Comparison of ENCODE assay signal across 1 cellular context in the genomic region with DNA sequence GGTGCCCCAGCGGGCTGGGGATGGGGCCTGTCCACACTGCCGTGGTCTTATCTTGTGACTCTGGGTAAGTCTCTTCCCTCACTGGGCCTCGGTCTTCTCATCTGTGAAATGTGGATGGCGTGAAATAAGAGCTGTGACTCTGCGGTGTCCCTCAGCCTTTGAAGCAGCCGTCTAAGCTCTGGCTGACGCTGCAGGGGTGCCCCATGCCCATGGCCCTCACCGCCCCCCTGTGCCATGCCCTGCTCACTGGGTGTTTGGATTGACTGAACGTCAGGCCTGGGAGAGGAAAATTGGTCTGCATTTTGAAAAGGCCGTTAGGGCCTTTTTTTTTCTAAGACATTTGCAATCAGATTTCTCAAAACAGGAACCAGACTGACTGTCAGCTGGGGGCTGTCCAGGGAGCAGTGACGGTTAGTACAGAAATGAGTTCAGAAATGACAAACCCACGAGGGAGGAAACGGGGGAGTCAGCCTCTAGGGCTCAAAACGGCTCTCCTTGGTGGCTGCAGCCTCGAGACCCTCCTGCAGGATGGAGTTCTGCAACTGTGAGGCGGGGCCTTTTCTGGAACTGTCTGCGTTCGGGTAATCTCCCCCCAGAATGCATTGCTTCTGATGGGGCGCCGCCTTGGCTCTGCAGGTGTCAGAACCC.
TF ChIP-seq lines count a peak whose summit lies in the region.

No MANE protein-coding gene starts in this region.

TF ChIP-seq in WTC11, 78 proteins besides CTCF, POLR2A, EP300 and RAD21:
- TF ChIP-seq PREB (CRISPR knock-in tag; IDR thresholded peaks at IDR 0.05; ENCODE audit: borderline replicate concordance): no peak
- no peak for TF ChIP-seq MYBL2 (CRISPR knock-in tag; IDR thresholded peaks at IDR 0.05)
- TF ChIP-seq SMAD4 (CRISPR knock-in tag; IDR thresholded peaks at IDR 0.05): no peak
- no peak for TF ChIP-seq GABPB1 (CRISPR knock-in tag; IDR thresholded peaks at IDR 0.05)
- TF ChIP-seq, protein P1, sequence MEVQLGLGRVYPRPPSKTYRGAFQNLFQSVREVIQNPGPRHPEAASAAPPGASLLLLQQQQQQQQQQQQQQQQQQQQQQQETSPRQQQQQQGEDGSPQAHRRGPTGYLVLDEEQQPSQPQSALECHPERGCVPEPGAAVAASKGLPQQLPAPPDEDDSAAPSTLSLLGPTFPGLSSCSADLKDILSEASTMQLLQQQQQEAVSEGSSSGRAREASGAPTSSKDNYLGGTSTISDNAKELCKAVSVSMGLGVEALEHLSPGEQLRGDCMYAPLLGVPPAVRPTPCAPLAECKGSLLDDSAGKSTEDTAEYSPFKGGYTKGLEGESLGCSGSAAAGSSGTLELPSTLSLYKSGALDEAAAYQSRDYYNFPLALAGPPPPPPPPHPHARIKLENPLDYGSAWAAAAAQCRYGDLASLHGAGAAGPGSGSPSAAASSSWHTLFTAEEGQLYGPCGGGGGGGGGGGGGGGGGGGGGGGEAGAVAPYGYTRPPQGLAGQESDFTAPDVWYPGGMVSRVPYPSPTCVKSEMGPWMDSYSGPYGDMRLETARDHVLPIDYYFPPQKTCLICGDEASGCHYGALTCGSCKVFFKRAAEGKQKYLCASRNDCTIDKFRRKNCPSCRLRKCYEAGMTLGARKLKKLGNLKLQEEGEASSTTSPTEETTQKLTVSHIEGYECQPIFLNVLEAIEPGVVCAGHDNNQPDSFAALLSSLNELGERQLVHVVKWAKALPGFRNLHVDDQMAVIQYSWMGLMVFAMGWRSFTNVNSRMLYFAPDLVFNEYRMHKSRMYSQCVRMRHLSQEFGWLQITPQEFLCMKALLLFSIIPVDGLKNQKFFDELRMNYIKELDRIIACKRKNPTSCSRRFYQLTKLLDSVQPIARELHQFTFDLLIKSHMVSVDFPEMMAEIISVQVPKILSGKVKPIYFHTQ (CRISPR knock-in tag; IDR thresholded peaks at IDR 0.05): no peak
- no peak for TF ChIP-seq ZNF219 (CRISPR knock-in tag; IDR thresholded peaks at IDR 0.05; ENCODE audit: borderline replicate concordance)
- TF ChIP-seq TEAD4 (CRISPR knock-in tag; IDR thresholded peaks at IDR 0.05): no peak
- no peak for TF ChIP-seq ZNF263 (CRISPR knock-in tag; IDR thresholded peaks at IDR 0.05; ENCODE audit: low read depth)
- no peak for TF ChIP-seq NFYB (CRISPR knock-in tag; conservative IDR thresholded peaks at IDR 0.05; ENCODE audit: low read depth)
- TF ChIP-seq, protein P2, sequence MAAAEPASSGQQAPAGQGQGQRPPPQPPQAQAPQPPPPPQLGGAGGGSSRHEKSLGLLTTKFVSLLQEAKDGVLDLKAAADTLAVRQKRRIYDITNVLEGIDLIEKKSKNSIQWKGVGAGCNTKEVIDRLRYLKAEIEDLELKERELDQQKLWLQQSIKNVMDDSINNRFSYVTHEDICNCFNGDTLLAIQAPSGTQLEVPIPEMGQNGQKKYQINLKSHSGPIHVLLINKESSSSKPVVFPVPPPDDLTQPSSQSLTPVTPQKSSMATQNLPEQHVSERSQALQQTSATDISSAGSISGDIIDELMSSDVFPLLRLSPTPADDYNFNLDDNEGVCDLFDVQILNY (CRISPR knock-in tag; IDR thresholded peaks at IDR 0.05): no peak
- no peak for TF ChIP-seq SMAD3 (CRISPR knock-in tag; IDR thresholded peaks at IDR 0.05; ENCODE audit: borderline replicate concordance)
- TF ChIP-seq CBFB (CRISPR knock-in tag; IDR thresholded peaks at IDR 0.05; ENCODE audit: low read depth): no peak
- no peak for TF ChIP-seq HMGA2 (CRISPR knock-in tag; IDR thresholded peaks at IDR 0.05)
- no peak for TF ChIP-seq MAX (CRISPR knock-in tag; IDR thresholded peaks at IDR 0.05)
